Comparison of ENCODE assay signal across 9 cellular contexts in the genomic region with DNA sequence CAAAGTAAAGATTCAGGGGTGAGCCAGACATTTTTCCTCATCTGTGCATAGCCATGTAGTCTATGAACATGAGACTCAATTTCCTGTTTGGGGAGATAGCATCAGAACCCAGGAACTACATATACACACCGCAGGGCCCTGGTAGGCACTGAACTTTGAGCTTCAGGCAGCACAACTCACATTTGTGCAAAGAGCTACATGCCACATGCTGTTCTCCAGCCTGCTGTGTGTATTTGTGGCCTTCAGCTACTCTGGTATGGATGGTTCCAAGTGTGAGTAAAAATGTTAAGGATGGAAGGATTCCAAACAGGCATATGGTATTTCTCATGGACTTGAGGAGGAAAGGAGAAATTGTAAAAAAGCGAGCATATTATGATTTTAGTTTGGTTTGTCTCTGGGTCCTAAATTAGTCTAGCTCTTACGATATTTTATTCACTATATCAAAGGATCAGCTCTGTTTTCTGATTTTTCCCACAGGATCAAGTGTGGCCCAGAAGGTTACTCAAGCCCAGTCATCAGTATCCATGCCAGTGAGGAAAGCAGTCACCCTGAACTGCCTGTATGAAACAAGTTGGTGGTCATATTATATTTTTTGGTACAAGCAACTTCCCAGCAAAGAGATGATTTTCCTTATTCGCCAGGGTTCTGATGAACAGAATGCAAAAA.
DNase-seq lines count a peak whose midpoint lies in the region; ATAC-seq and TF ChIP-seq lines count a peak whose summit lies in the region.
"Had no signal": no experiment of that assay in that cellular context is flagged by ENCODE, and none has a peak within 500 bp of the region (broad histone marks: within the 10 kb centered on the region; RNA-seq: fewer than 3 reads in every experiment).

No MANE protein-coding gene starts in this region.

- no peaks in the 10 kb centered on the region for H3K36me3 ChIP-seq in thymus (ENCODE audit: control insufficient read depth, insufficient read depth)

- H3K4me1 ChIP-seq in thymus (ENCODE audit: control insufficient read depth, insufficient read depth, low read length), result peaks cover 29% of the 10 kb centered on the region

- CTCF ChIA-PET in activated CD8-positive, alpha-beta T cell treated with anti-CD3 and anti-CD28 coated beads, Interleukin-2, amount 10 ng/mL, durations not matched to agents 7 days and 5 days (lab: Charles Lee), result interaction anchor here (1.0 to 9.8 kb wide), 9 partner anchors 10 to 182 kb away, joined by 3 to 52 read pairs (median 5); no protein-coding TSS in a partner anchor

- WGBS in thymus, result 33% methylated on average over 4 of the region's 4 CpGs
- whole genome bisulfite sequencing in lower leg skin, 2 donors, result 71 to 74% methylated on average over 4 of the region's 4 CpGs

- H3K9me3 ChIP-seq in thymus (ENCODE audit: control insufficient read depth), result no peaks in the 10 kb centered on the region

- peak overlapping the region; percentile 89 for H3K27ac ChIP-seq in thymus (ENCODE audit: low read depth)

- no peak for TF ChIP-seq POLR2A in lower leg skin (IDR thresholded peaks at IDR 0.05)

- DNase-seq in activated effector memory CD4-positive, alpha-beta T cell treated with anti-CD3 and anti-CD28 coated beads, Interleukin-2, amount 50 U/mL, for 16 hours, result peak; percentile 63
- no peak for DNase-seq in activated effector memory CD4-positive, alpha-beta T cell treated with Interleukin-2 at 50 U/mL for 16 hours
- peak; percentile 51 for DNase-seq in activated CD8-positive, alpha-beta T cell treated with anti-CD3 and anti-CD28 coated beads, Interleukin-2, amount 10 ng/mL, durations not matched to agents 7 days and 5 days
- DNase-seq in left ventricle myocardium superior, result no peak
- no peak for DNase-seq in AG20443 (ENCODE audit: low spot score)
- DNase-seq in lower leg skin (ENCODE audit: low spot score in 2 of 2), result no peak
- DNase-seq in NCI-H1092 (lab: John Stamatoyannopoulos, UW), result no peak
- DNase-seq: NCI-H1417 had no signal

- H3K27me3 ChIP-seq in thymus (ENCODE audit: control insufficient read depth, insufficient read depth), result no peaks in the 10 kb centered on the region

- peaks cover 65% of the 10 kb centered on the region for H3K4me1 Mint-ChIP-seq in activated CD8-positive, alpha-beta T cell treated with anti-CD3 and anti-CD28 coated beads, Interleukin-2, amount 10 ng/mL, durations not matched to agents 7 days and 5 days (ENCODE audit: low read depth)

- peak overlapping the region; percentile 74 for H3K4me3 Mint-ChIP-seq in activated CD8-positive, alpha-beta T cell treated with anti-CD3 and anti-CD28 coated beads, Interleukin-2, amount 10 ng/mL, durations not matched to agents 7 days and 5 days

- peak overlapping the region; percentile 91 for H3K27ac Mint-ChIP-seq in activated CD8-positive, alpha-beta T cell treated with anti-CD3 and anti-CD28 coated beads, Interleukin-2, amount 10 ng/mL, durations not matched to agents 7 days and 5 days

- H3K4me3 ChIP-seq in thymus (ENCODE audit: low read length) (peak overlapping the region; percentile 37), lower leg skin (ENCODE audit: low read depth, poor library complexity, severe bottlenecking) (no peak overlapping the region)

- POLR2A ChIA-PET in activated CD8-positive, alpha-beta T cell treated with anti-CD3 and anti-CD28 coated beads, Interleukin-2, amount 10 ng/mL, durations not matched to agents 7 days and 5 days (lab: Charles Lee), result interaction anchor here (0.8 to 1.5 kb wide), 7 partner anchors 9 to 466 kb away, joined by 3 to 8 read pairs (median 5); no protein-coding TSS in a partner anchor

- H3K27me3 Mint-ChIP-seq in activated CD8-positive, alpha-beta T cell treated with anti-CD3 and anti-CD28 coated beads, Interleukin-2, amount 10 ng/mL, durations not matched to agents 7 days and 5 days (ENCODE audit: low read depth), result no peaks in the 10 kb centered on the region

- intact Hi-C loops in left ventricle myocardium superior (cut with micrococcal nuclease) (no loop called here), lower leg skin (cut with DNase I; ENCODE audit: low total_unique reads) (no loop called here)

- H3K9me3 Mint-ChIP-seq in activated CD8-positive, alpha-beta T cell treated with anti-CD3 and anti-CD28 coated beads, Interleukin-2, amount 10 ng/mL, durations not matched to agents 7 days and 5 days (ENCODE audit: insufficient read depth), result no peaks in the 10 kb centered on the region

- TF ChIP-seq CTCF in lower leg skin (IDR thresholded peaks at IDR 0.05), result no peak

- ATAC-seq in activated CD8-positive, alpha-beta T cell treated with anti-CD3 and anti-CD28 coated beads, Interleukin-2, amount 10 ng/mL, durations not matched to agents 7 days and 5 days, result peak; percentile 39
- ATAC-seq in left ventricle myocardium superior, result peak; percentile 76

- H3K36me3 Mint-ChIP-seq in activated CD8-positive, alpha-beta T cell treated with anti-CD3 and anti-CD28 coated beads, Interleukin-2, amount 10 ng/mL, durations not matched to agents 7 days and 5 days (ENCODE audit: low read depth), result no peaks in the 10 kb centered on the region

Comparison
In these comparisons a context has a peak if more than half of its experiments do, and no peak if none do; other contexts are left out.
1. DNase-seq: peak in activated effector memory CD4-positive, alpha-beta T cell treated with anti-CD3 and anti-CD28 coated beads, Interleukin-2, amount 50 U/mL, for 16 hours (single experiment) and activated CD8-positive, alpha-beta T cell treated with anti-CD3 and anti-CD28 coated beads, Interleukin-2, amount 10 ng/mL, durations not matched to agents 7 days and 5 days (single experiment); none in activated effector memory CD4-positive, alpha-beta T cell treated with Interleukin-2 at 50 U/mL for 16 hours (single experiment), left ventricle myocardium superior (single experiment), AG20443 (single experiment), lower leg skin (0 of 2) and NCI-H1092 (single experiment).